Comparison of ENCODE assay signal across 1 cellular context in the genomic region with DNA sequence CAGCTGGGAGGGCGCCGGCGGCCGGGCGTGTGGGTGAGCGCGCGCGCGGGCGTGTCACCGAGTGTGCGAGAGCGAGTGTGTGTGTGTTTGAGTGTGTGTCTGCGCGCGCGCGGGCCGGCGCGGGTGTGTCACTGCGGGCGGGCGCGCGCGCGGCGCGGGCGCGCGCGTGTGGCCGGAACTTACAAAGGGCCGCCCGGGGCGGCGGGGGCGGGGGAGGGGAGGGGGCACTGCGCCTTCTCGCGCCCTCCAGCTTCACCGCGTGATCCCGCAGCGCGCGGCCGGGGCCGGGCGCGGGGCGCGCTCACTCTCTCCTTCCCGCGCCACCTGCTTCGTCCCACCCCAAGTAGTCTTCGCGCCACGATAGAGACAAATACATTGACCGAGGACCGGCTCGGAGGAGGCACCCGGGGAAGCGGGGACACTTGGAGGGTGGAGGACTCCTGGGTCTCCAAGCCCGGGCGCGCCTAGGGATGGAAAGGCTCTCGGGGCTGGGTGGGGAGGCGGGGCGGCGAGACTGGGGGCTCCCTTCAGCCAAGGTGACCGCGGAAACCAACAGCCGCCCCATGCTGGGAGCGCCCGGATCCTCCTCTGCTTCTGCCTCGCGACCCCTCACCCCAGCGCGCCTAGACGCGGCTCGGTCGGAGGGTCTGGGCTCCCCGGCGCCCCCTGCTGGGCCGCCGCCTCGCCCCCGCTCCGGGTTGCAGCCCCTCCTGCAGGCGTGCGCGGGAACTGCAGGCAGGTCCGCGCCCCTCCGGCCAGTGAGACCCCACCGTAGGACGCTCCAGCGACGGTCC.
TF ChIP-seq lines count a peak whose summit lies in the region.

A gene with protein sequence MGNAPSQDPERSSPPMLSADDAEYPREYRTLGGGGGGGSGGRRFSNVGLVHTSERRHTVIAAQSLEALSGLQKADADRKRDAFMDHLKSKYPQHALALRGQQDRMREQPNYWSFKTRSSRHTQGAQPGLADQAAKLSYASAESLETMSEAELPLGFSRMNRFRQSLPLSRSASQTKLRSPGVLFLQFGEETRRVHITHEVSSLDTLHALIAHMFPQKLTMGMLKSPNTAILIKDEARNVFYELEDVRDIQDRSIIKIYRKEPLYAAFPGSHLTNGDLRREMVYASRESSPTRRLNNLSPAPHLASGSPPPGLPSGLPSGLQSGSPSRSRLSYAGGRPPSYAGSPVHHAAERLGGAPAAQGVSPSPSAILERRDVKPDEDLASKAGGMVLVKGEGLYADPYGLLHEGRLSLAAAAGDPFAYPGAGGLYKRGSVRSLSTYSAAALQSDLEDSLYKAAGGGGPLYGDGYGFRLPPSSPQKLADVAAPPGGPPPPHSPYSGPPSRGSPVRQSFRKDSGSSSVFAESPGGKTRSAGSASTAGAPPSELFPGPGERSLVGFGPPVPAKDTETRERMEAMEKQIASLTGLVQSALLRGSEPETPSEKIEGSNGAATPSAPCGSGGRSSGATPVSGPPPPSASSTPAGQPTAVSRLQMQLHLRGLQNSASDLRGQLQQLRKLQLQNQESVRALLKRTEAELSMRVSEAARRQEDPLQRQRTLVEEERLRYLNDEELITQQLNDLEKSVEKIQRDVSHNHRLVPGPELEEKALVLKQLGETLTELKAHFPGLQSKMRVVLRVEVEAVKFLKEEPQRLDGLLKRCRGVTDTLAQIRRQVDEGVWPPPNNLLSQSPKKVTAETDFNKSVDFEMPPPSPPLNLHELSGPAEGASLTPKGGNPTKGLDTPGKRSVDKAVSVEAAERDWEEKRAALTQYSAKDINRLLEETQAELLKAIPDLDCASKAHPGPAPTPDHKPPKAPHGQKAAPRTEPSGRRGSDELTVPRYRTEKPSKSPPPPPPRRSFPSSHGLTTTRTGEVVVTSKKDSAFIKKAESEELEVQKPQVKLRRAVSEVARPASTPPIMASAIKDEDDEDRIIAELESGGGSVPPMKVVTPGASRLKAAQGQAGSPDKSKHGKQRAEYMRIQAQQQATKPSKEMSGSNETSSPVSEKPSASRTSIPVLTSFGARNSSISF (minus strand): TSS at position 101 of the 794 bp plus-strand sequence. CDS start 247 bp downstream, outside the sequence.

TF ChIP-seq in HepG2, 621 proteins besides CTCF, POLR2A, EP300 and RAD21 (continued from another document and continues in another):
- TF ChIP-seq ZNF34 (CRISPR knock-in tag; IDR thresholded peaks at IDR 0.05; ENCODE audit: borderline replicate concordance) (0 out of 2 replicates have a peak, but pooled peaks have one; percentile 40), SETDB1 (CRISPR knock-in tag; IDR thresholded peaks at IDR 0.05; ENCODE audit: borderline replicate concordance) (no peak), ZNF644 (CRISPR knock-in tag; IDR thresholded peaks at IDR 0.05; ENCODE audit: low read depth) (no peak; the same call in 1 of the 2 replicates), KDM1A (CRISPR knock-in tag; IDR thresholded peaks at IDR 0.05) (peak; percentile 95), TEAD3 (CRISPR knock-in tag; optimal IDR thresholded peaks at IDR 0.05; ENCODE audit: borderline replicate concordance) (peak; percentile 73), ZNF234 (CRISPR knock-in tag; conservative IDR thresholded peaks at IDR 0.05) (peak; percentile 31), AGO1 (IDR thresholded peaks at IDR 0.05; ENCODE audit: low read depth, low read length, poor library complexity, severe bottlenecking) (peak; percentile 63), RELA (CRISPR knock-in tag; IDR thresholded peaks at IDR 0.05) (no peak), HIVEP1 (CRISPR knock-in tag; IDR thresholded peaks at IDR 0.05) (peak; percentile 86), ATM (IDR thresholded peaks at IDR 0.05; ENCODE audit: borderline replicate concordance) (no peak), ZNF777 (CRISPR knock-in tag; IDR thresholded peaks at IDR 0.05) (peak; percentile 41), NR2F1 (CRISPR knock-in tag; IDR thresholded peaks at IDR 0.05) (peak; percentile 21 to 39; a peak in 3 of 4 replicates), MAFG (CRISPR knock-in tag; IDR thresholded peaks at IDR 0.05) (no peak), SMARCC2 (IDR thresholded peaks at IDR 0.05) (no peak), MBNL3 (CRISPR knock-in tag; conservative IDR thresholded peaks at IDR 0.05) (no peak), CENPT (CRISPR knock-in tag; IDR thresholded peaks at IDR 0.05; ENCODE audit: low read depth) (no peak), NCOR1 (IDR thresholded peaks at IDR 0.05; ENCODE audit: borderline replicate concordance, low read length) (peak; percentile 43; the same call in 1 of the 2 replicates), TCF7 (IDR thresholded peaks at IDR 0.05; ENCODE audit: low read depth) (no peak; the same call in 1 of the 2 replicates), ARID3A (IDR thresholded peaks at IDR 0.05; ENCODE audit: low read depth, low read length) (no peak), GATAD2A (CRISPR knock-in tag; IDR thresholded peaks at IDR 0.05) (peak; percentile 35; the same call in 1 of the 2 replicates), AGO2 (optimal IDR thresholded peaks at IDR 0.05; ENCODE audit: low read depth, low read length) (peak; percentile 91), TAF1 (CRISPR knock-in tag; IDR thresholded peaks at IDR 0.05) (peak; percentile 46), ZNF207 (IDR thresholded peaks at IDR 0.05; ENCODE audit: borderline replicate concordance) (no peak), SIX4 (CRISPR knock-in tag; IDR thresholded peaks at IDR 0.05) (no peak), ETV5 (CRISPR knock-in tag; IDR thresholded peaks at IDR 0.05; ENCODE audit: borderline replicate concordance) (peak; percentile 56; the same call in 1 of the 2 replicates), MEIS1 (CRISPR knock-in tag; IDR thresholded peaks at IDR 0.05; ENCODE audit: borderline replicate concordance) (peak; percentile 86; the same call in 1 of the 2 replicates), TP53 (CRISPR knock-in tag; conservative IDR thresholded peaks at IDR 0.05) (0 out of 2 replicates have a peak, but pooled peaks have one; percentile 16), SNAPC2 (CRISPR knock-in tag; IDR thresholded peaks at IDR 0.05) (no peak), EEA1 (CRISPR knock-in tag; IDR thresholded peaks at IDR 0.05; ENCODE audit: borderline replicate concordance) (peak; percentile 64; the same call in 1 of the 2 replicates), ZFAT (CRISPR knock-in tag; conservative IDR thresholded peaks at IDR 0.05) (no peak), ZNF326 (CRISPR knock-in tag; IDR thresholded peaks at IDR 0.05; ENCODE audit: borderline replicate concordance) (no peak), RFXAP (CRISPR knock-in tag; IDR thresholded peaks at IDR 0.05; ENCODE audit: borderline replicate concordance) (no peak; the same call in 1 of the 2 replicates), ZNF883 (CRISPR knock-in tag; IDR thresholded peaks at IDR 0.05; ENCODE audit: not compliant biosample characterization) (peak; percentile 73), RORA (CRISPR knock-in tag; IDR thresholded peaks at IDR 0.05) (no peak), ZNF441 (CRISPR knock-in tag; IDR thresholded peaks at IDR 0.05; ENCODE audit: borderline replicate concordance) (peak; percentile 23; the same call in 1 of the 2 replicates), ZNF564 (CRISPR knock-in tag; IDR thresholded peaks at IDR 0.05) (0 out of 2 replicates have a peak, but pooled peaks have one; percentile 56), DMAP1 (CRISPR knock-in tag; IDR thresholded peaks at IDR 0.05) (peak; percentile 78; the same call in 1 of the 2 replicates), NCOA1 (CRISPR knock-in tag; IDR thresholded peaks at IDR 0.05) (0 out of 2 replicates have a peak, but pooled peaks have one; percentile 62), KLF6 (CRISPR knock-in tag; IDR thresholded peaks at IDR 0.05) (peak; percentile 93), ZNF816 (CRISPR knock-in tag; IDR thresholded peaks at IDR 0.05; ENCODE audit: borderline replicate concordance) (no peak; the same call in 1 of the 2 replicates), ZKSCAN1 (IDR thresholded peaks at IDR 0.05; ENCODE audit: low read length) (no peak), ZNF790 (CRISPR knock-in tag; IDR thresholded peaks at IDR 0.05; ENCODE audit: borderline replicate concordance) (0 out of 2 replicates have a peak, but pooled peaks have one; percentile 60), ONECUT2 (CRISPR knock-in tag; IDR thresholded peaks at IDR 0.05) (no peak), SMC3 (IDR thresholded peaks at IDR 0.05; ENCODE audit: low read length) (peak; percentile 56; the same call in 1 of the 2 replicates), FOXO1 (CRISPR knock-in tag; IDR thresholded peaks at IDR 0.05) (0 out of 2 replicates have a peak, but pooled peaks have one; percentile 62), MAFF (IDR thresholded peaks at IDR 0.05; ENCODE audit: low read depth, low read length) (no peak), ZNF850 (CRISPR knock-in tag; conservative IDR thresholded peaks at IDR 0.05) (0 out of 2 replicates have a peak, but pooled peaks have one; percentile 61), LCORL (IDR thresholded peaks at IDR 0.05) (no peak), LCORL (CRISPR knock-in tag; IDR thresholded peaks at IDR 0.05) (peak; percentile 83), ZNF672 (CRISPR knock-in tag; IDR thresholded peaks at IDR 0.05) (no peak), DBP (CRISPR knock-in tag; IDR thresholded peaks at IDR 0.05; ENCODE audit: not compliant biosample characterization) (no peak), ZSCAN21 (CRISPR knock-in tag; IDR thresholded peaks at IDR 0.05; ENCODE audit: borderline replicate concordance) (peak; percentile 82; the same call in 1 of the 2 replicates), FOXA1 (IDR thresholded peaks at IDR 0.05) (no peak), FOXA1 (CRISPR knock-in tag; IDR thresholded peaks at IDR 0.05) (no peak), ERF (CRISPR knock-in tag; IDR thresholded peaks at IDR 0.05) (peak; percentile 49; the same call in 1 of the 2 replicates)
- TF ChIP-seq, protein P1, sequence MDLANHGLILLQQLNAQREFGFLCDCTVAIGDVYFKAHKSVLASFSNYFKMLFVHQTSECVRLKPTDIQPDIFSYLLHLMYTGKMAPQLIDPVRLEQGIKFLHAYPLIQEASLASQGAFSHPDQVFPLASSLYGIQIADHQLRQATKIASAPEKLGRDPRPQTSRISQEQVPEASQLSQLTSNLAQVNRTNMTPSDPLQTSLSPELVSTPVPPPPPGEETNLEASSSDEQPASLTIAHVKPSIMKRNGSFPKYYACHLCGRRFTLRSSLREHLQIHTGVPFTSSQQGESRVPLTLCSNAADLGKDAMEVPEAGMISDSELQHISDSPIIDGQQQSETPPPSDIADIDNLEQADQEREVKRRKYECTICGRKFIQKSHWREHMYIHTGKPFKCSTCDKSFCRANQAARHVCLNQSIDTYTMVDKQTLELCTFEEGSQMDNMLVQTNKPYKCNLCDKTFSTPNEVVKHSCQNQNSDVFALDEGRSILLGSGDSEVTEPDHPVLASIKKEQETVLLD (CRISPR knock-in tag; IDR thresholded peaks at IDR 0.05; ENCODE audit: low read depth): 0 out of 2 replicates have a peak, but pooled peaks have one; percentile 1
- TF ChIP-seq, protein P2, sequence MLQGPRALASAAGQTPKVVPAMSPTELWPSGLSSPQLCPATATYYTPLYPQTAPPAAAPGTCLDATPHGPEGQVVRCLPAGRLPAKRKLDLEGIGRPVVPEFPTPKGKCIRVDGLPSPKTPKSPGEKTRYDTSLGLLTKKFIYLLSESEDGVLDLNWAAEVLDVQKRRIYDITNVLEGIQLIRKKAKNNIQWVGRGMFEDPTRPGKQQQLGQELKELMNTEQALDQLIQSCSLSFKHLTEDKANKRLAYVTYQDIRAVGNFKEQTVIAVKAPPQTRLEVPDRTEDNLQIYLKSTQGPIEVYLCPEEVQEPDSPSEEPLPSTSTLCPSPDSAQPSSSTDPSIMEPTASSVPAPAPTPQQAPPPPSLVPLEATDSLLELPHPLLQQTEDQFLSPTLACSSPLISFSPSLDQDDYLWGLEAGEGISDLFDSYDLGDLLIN (CRISPR knock-in tag; IDR thresholded peaks at IDR 0.05; ENCODE audit: borderline replicate concordance): no peak
- TF ChIP-seq, protein P3, sequence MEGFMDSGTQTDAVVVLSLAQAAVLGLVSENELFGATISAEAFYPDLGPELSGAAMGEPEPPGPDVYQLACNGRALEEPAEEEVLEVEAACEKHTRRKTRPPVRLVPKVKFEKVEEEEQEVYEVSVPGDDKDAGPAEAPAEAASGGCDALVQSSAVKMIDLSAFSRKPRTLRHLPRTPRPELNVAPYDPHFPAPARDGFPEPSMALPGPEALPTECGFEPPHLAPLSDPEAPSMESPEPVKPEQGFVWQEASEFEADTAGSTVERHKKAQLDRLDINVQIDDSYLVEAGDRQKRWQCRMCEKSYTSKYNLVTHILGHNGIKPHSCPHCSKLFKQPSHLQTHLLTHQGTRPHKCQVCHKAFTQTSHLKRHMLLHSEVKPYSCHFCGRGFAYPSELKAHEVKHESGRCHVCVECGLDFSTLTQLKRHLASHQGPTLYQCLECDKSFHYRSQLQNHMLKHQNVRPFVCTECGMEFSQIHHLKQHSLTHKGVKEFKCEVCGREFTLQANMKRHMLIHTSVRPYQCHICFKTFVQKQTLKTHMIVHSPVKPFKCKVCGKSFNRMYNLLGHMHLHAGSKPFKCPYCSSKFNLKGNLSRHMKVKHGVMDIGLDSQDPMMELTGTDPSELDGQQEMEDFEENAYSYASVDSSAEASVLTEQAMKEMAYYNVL (CRISPR knock-in tag; IDR thresholded peaks at IDR 0.05; ENCODE audit: borderline replicate concordance): peak; percentile 71; the same call in 1 of the 2 replicates
- TF ChIP-seq, protein P4, sequence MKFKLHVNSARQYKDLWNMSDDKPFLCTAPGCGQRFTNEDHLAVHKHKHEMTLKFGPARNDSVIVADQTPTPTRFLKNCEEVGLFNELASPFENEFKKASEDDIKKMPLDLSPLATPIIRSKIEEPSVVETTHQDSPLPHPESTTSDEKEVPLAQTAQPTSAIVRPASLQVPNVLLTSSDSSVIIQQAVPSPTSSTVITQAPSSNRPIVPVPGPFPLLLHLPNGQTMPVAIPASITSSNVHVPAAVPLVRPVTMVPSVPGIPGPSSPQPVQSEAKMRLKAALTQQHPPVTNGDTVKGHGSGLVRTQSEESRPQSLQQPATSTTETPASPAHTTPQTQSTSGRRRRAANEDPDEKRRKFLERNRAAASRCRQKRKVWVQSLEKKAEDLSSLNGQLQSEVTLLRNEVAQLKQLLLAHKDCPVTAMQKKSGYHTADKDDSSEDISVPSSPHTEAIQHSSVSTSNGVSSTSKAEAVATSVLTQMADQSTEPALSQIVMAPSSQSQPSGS (CRISPR knock-in tag; IDR thresholded peaks at IDR 0.05): peak; percentile 78; the same call in 1 of the 2 replicates
